ENCODE assay signal across 12 cellular contexts in the genomic region with DNA sequence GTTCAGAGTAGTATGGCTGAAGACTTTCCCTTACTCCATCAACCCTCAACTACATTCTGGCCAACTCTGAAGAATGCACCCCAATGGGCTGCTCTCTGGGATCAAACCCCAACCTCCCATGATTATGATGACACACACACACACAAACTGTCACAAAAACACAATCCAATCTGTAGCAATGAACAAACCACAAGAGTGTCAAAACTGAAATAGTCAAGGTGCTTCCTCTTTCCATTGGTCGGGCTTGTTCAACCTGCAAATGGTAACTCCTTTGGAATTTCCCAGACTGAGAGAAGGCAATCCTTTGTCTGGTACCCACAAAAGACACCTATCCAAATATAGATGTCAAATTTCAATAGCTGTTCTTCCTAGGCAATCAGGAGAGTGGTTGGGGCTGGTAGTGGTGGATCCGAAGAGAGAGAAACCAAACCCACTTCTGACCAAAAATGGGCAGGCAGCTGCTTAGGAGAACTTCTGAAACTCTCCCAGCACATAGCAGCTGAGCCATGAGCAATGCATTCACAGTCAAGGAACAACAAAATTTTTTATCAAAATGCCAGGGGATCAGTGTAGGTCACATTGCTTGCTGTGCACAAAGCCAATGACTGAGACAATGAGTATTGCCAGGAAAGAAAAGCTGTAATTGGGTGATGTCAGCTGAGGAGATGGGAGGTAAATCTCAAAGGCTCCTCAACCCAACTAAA.
DNase-seq lines count a peak whose midpoint lies in the region; ATAC-seq and TF ChIP-seq lines count a peak whose summit lies in the region.
"Had no signal": no experiment of that assay in that cellular context is flagged by ENCODE, and none has a peak within 500 bp of the region (broad histone marks: within the 10 kb centered on the region; RNA-seq: fewer than 3 reads in every experiment).

No MANE protein-coding gene starts in this region.

- no peak for TF ChIP-seq CTCF in HL-60 (IDR thresholded peaks at IDR 0.05; ENCODE audit: insufficient read depth, low read length)

- H3K4me3 ChIP-seq in HL-60 (replicated peaks; ENCODE audit: insufficient read depth, low read length): no peak overlapping the region

- intact Hi-C loops in posterior cingulate gyrus (cut with DNase I): no loop called here

- ATAC-seq in GM21529 (IDR thresholded peaks at IDR 0.05; ENCODE audit: unreplicated experiment) (peak; percentile 33), HG02571 (IDR thresholded peaks at IDR 0.05; ENCODE audit: unreplicated experiment) (no peak)
- ATAC-seq: activated CD8-positive, alpha-beta memory T cell treated with anti-CD3 and anti-CD28 coated beads, Interleukin-2, amount 10 ng/mL, durations not matched to agents 7 days and 5 days had no signal

- peak overlapping the region; percentile 18 for H3K27ac ChIP-seq in HL-60 (replicated peaks)

- DNase-seq in EL (peak; percentile 29), HL-60 (ENCODE audit: low read depth in 1 of 2, low spot score in 1 of 2) (peak; percentile 10 to 65), dermis blood vessel endothelial cell (peak; percentile 2), superior temporal gyrus (ENCODE audit: extremely low spot score) (no peak), posterior cingulate gyrus (no peak)
- DNase-seq in activated CD4-positive, alpha-beta T cell treated with anti-CD3 and anti-CD28 coated beads for 1 hour: no peak
- DNase-seq: activated CD8-positive, alpha-beta memory T cell treated with anti-CD3 and anti-CD28 coated beads, Interleukin-2, amount 10 ng/mL, durations not matched to agents 7 days and 5 days; anterior cingulate cortex; C1 segment of cervical spinal cord; NCI-H1417 treated with DMSO at 0.1 percent for 48 hours had no signal

- no peaks in the 10 kb centered on the region for H3K27me3 ChIP-seq in HL-60 (ENCODE audit: insufficient read depth, poor library complexity, severe bottlenecking)

Comparison
In these comparisons a context has a peak if more than half of its experiments do, and no peak if none do; other contexts are left out.
1. DNase-seq: peak in EL (single experiment), HL-60 (2 of 2) and dermis blood vessel endothelial cell (single experiment); none in activated CD4-positive, alpha-beta T cell treated with anti-CD3 and anti-CD28 coated beads for 1 hour (single experiment), superior temporal gyrus (single experiment) and posterior cingulate gyrus (0 of 10).